In genomic region chr18:13410471-13410870, GRCh38 we compare ENCODE assay signal across 4 cellular contexts.
"Had no signal": no experiment of that assay in that cellular context is flagged by ENCODE, and none has a peak within 500 bp of the region (broad histone marks: within the 10 kb centered on the region; RNA-seq: fewer than 3 reads in every experiment).

No MANE protein-coding gene starts in this region.

- H3K27ac ChIP-seq: HL-60 had no signal

- ATAC-seq: HepG2 had no signal

- H2AFZ ChIP-seq: GM23338 had no signal

- H3K4me3 ChIP-seq: GM23338 had no signal

- H3K4me2 ChIP-seq: GM23338 had no signal

- DNase-seq: HCEC 1CT had no signal
